ENCODE assay signal across 13 cellular contexts in genomic region chr3:58063022-58063421, GRCh38. TPM values are rescaled to one million over a fixed set of nuclear protein-coding genes. Genes with fewer than 3 reads are reported as not detected.
DNase-seq lines count a peak whose midpoint lies in the region; ATAC-seq and TF ChIP-seq lines count a peak whose summit lies in the region.
"Had no signal": no experiment of that assay in that cellular context is flagged by ENCODE, and none has a peak within 500 bp of the region (broad histone marks: within the 10 kb centered on the region; RNA-seq: fewer than 3 reads in every experiment).

No MANE protein-coding gene starts in this region.

- H3K27ac ChIP-seq in C4-2B (peak overlapping the region; percentile 8; the same call in 1 of the 2 replicates), sigmoid colon (peak overlapping the region; percentile 81 to 93 (median 82))

- H3K4me1 ChIP-seq in sigmoid colon: peaks cover 0 to 95% (median 95%) of the 10 kb centered on the region in 4 donors

- H3K9me3 ChIP-seq in sigmoid colon: no peaks in the 10 kb centered on the region

- no peak overlapping the region for H3K4me3 ChIP-seq in sigmoid colon

- peak; percentile 2; the same call in 2 of the 3 replicates for ATAC-seq in SK-N-SH treated with all-trans-retinoic acid at 6 μM for 48 hours
- ATAC-seq in GM19467 (IDR thresholded peaks at IDR 0.05; ENCODE audit: unreplicated experiment): no peak

- peak; percentile 50 for DNase-seq in islet precursor cell
- DNase-seq in sigmoid colon: no peak
- DNase-seq in amniotic stem cell (lab: John Stamatoyannopoulos, UW): no peak
- DNase-seq in iPS-NIHi7 (ENCODE audit: extremely low spot score): no peak
- DNase-seq in medulla oblongata (ENCODE audit: extremely low spot score): no peak
- DNase-seq: activated CD4-positive, alpha-beta T cell treated with anti-CD3 and anti-CD28 coated beads for 1 hour; central memory CD4-positive, alpha-beta T cell; DMS79; NCI-H187 treated with DMSO at 0.1 percent for 48 hours; stimulated activated CD8-positive, alpha-beta memory T cell treated with anti-CD3 and anti-CD28 coated beads, Interleukin-4, amount 100 ng/mL, for 48 hours had no signal

- TF ChIP-seq CTCF in C4-2B (conservative IDR thresholded peaks at IDR 0.05) (no peak), sigmoid colon (IDR thresholded peaks at IDR 0.05) (no peak)

- no peak for TF ChIP-seq POLR2A in sigmoid colon (IDR thresholded peaks at IDR 0.05)

- WGBS in sigmoid colon, 2 donors: 84 to 88% methylated on average over 10 of the region's 10 CpGs

- no peaks in the 10 kb centered on the region for H3K27me3 ChIP-seq in sigmoid colon

- H3K36me3 ChIP-seq in sigmoid colon: no peaks in the 10 kb centered on the region

- intact Hi-C loops in sigmoid colon (cut with DNase I): loop anchor here (5.0 kb wide), 1 partner anchor 41 kb away; no protein-coding TSS in a partner anchor

- no peak for TF ChIP-seq EP300 in sigmoid colon (IDR thresholded peaks at IDR 0.05)

TF ChIP-seq in SK-N-SH treated with all-trans-retinoic acid at 6 μM for 48 hours, 23 proteins besides CTCF, POLR2A, EP300 and RAD21:
- TF ChIP-seq ZNF565 (CRISPR knock-in tag; conservative IDR thresholded peaks at IDR 0.05; ENCODE audit: low read depth) (no peak), TCF4 (CRISPR knock-in tag; IDR thresholded peaks at IDR 0.05; ENCODE audit: borderline replicate concordance) (no peak), POU6F1 (CRISPR knock-in tag; IDR thresholded peaks at IDR 0.05; ENCODE audit: borderline replicate concordance, low read depth) (no peak), ESRRG (CRISPR knock-in tag; IDR thresholded peaks at IDR 0.05) (no peak), ZNF70 (CRISPR knock-in tag; IDR thresholded peaks at IDR 0.05) (no peak), ZNF8 (CRISPR knock-in tag; IDR thresholded peaks at IDR 0.05) (no peak), ZC3H10 (CRISPR knock-in tag; IDR thresholded peaks at IDR 0.05) (no peak), ISL1 (CRISPR knock-in tag; IDR thresholded peaks at IDR 0.05) (no peak), TSHZ2 (CRISPR knock-in tag; IDR thresholded peaks at IDR 0.05) (no peak), OSR1 (CRISPR knock-in tag; IDR thresholded peaks at IDR 0.05) (no peak), SNAI2 (CRISPR knock-in tag; IDR thresholded peaks at IDR 0.05) (no peak), GLIS3 (CRISPR knock-in tag; IDR thresholded peaks at IDR 0.05) (no peak), RARB (CRISPR knock-in tag; IDR thresholded peaks at IDR 0.05) (no peak), PPARA (CRISPR knock-in tag; IDR thresholded peaks at IDR 0.05; ENCODE audit: borderline replicate concordance) (no peak), ARNTL (CRISPR knock-in tag; IDR thresholded peaks at IDR 0.05; ENCODE audit: borderline replicate concordance, low read depth) (no peak), ZFP30 (CRISPR knock-in tag; IDR thresholded peaks at IDR 0.05) (no peak), ZFP3 (CRISPR knock-in tag; IDR thresholded peaks at IDR 0.05) (no peak), CSDC2 (CRISPR knock-in tag; IDR thresholded peaks at IDR 0.05) (no peak)
- TF ChIP-seq, protein P1, sequence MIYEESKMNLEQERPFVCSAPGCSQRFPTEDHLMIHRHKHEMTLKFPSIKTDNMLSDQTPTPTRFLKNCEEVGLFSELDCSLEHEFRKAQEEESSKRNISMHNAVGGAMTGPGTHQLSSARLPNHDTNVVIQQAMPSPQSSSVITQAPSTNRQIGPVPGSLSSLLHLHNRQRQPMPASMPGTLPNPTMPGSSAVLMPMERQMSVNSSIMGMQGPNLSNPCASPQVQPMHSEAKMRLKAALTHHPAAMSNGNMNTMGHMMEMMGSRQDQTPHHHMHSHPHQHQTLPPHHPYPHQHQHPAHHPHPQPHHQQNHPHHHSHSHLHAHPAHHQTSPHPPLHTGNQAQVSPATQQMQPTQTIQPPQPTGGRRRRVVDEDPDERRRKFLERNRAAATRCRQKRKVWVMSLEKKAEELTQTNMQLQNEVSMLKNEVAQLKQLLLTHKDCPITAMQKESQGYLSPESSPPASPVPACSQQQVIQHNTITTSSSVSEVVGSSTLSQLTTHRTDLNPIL (CRISPR knock-in tag; IDR thresholded peaks at IDR 0.05; ENCODE audit: low read depth): no peak

RNA-seq across cellular contexts. Expression of gene FLNB, which starts 54.8 kb away (rescaled TPM):
- total RNA-seq in sigmoid colon: 100 to 1,000 TPM in 1 of 4 donors, 10 to 100 TPM in 3; 51.7 to 121 (median 76.7) TPM
- 100 to 1,000 TPM; 109 to 277 (median 121) TPM for polyA plus RNA-seq in sigmoid colon
